25 cellular contexts compared by ENCODE assay signal in the genomic region with DNA sequence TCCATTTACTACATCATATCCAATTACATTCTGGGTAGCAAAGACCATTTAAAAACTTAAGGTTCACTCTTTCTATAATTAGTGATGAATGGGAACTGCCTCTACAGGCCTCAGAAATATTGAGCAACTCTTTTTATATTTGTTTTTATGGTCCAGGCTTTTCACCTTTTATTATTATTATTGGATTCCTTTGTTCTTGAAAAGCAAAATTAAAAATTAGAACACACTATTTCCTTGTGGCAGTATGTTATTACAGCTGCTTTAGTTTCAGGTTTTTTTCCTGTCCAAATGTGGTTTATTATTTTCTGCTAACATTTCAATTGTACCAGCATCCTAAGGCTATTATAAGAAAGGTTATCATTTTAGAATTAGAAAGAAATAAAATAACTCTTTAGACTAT.
"Had no signal": no experiment of that assay in that cellular context is flagged by ENCODE, and none has a peak within 500 bp of the region (broad histone marks: within the 10 kb centered on the region; RNA-seq: fewer than 3 reads in every experiment).

No MANE protein-coding gene starts in this region.

- DNase-seq: activated B cell treated with CpG ODN at 0.5 μM for 24 hours; activated CD4-positive, alpha-beta T cell treated with anti-CD3 and anti-CD28 coated beads for 1 hour; activated CD4-positive, alpha-beta T cell treated with anti-CD3 and anti-CD28 coated beads, Interleukin-2, amount 10 ng/mL, durations not matched to agents 24 days and 14 days; activated CD4-positive, alpha-beta T cell treated with anti-CD3 and anti-CD28 coated beads, Interleukin-2, amount 50 U/mL, for 48 hours; activated CD8-positive, alpha-beta memory T cell treated with anti-CD3 and anti-CD28 coated beads, Interleukin-2, amount 10 ng/mL, durations not matched to agents 7 days and 5 days; activated gamma-delta T cell; activated naive CD4-positive, alpha-beta T cell treated with anti-CD3 and anti-CD28 coated beads, Interleukin-2, amount 10 ng/mL, durations not matched to agents 7 days and 5 days; activated naive CD8-positive, alpha-beta T cell treated with anti-CD3 and anti-CD28 coated beads for 36 hours; activated T-cell treated with anti-CD3 and anti-CD28 coated beads, Interleukin-2, amount 50 U/mL, for 4 hours; aorta; central memory CD4-positive, alpha-beta T cell; Karpas-422; NCI-H1105 treated with DMSO at 0.1 percent for 48 hours; NCI-H1436 treated with DMSO at 0.1 percent for 48 hours; NCI-H187; NCI-H2081; NCI-H345; NCI-H510A; NCI-H526 treated with DMSO at 0.1 percent for 48 hours; PC-9; SHP77 treated with DMSO at 0.1 percent for 48 hours; T-helper 17 cell; T-helper 9 cell had no signal

- H3K4me3 Mint-ChIP-seq: activated B cell treated with CpG ODN at 0.5 μM for 24 hours; activated CD4-positive, alpha-beta T cell treated with anti-CD3 and anti-CD28 coated beads, Interleukin-2, amount 10 ng/mL, durations not matched to agents 24 days and 14 days; activated CD8-positive, alpha-beta memory T cell treated with anti-CD3 and anti-CD28 coated beads, Interleukin-2, amount 10 ng/mL, durations not matched to agents 7 days and 5 days; activated naive CD4-positive, alpha-beta T cell treated with anti-CD3 and anti-CD28 coated beads, Interleukin-2, amount 10 ng/mL, durations not matched to agents 7 days and 5 days; activated naive CD8-positive, alpha-beta T cell treated with anti-CD3 and anti-CD28 coated beads for 36 hours; activated T-cell treated with anti-CD3 and anti-CD28 coated beads, Interleukin-2, amount 50 U/mL, for 4 hours; activated T-helper 17 cell treated with anti-CD3 and anti-CD28 coated beads, Interleukin-2, amount 50 U/mL, for 72 hours; T-helper 17 cell had no signal

- ATAC-seq: activated CD8-positive, alpha-beta memory T cell treated with anti-CD3 and anti-CD28 coated beads, Interleukin-2, amount 10 ng/mL, durations not matched to agents 7 days and 5 days; activated T-cell treated with anti-CD3 and anti-CD28 coated beads, Interleukin-2, amount 50 U/mL, for 4 hours; activated T-helper 17 cell treated with anti-CD3 and anti-CD28 coated beads, Interleukin-2, amount 50 U/mL, for 72 hours; K562; T-helper 17 cell had no signal

- H3K27ac ChIP-seq: PC-9 had no signal

- H2AFZ ChIP-seq: PC-9 had no signal

- H3K4me3 ChIP-seq: K562, PC-9 had no signal

- H3K27ac Mint-ChIP-seq: activated B cell treated with CpG ODN at 0.5 μM for 24 hours; activated CD4-positive, alpha-beta T cell treated with anti-CD3 and anti-CD28 coated beads, Interleukin-2, amount 10 ng/mL, durations not matched to agents 24 days and 14 days; activated CD8-positive, alpha-beta memory T cell treated with anti-CD3 and anti-CD28 coated beads, Interleukin-2, amount 10 ng/mL, durations not matched to agents 7 days and 5 days; activated naive CD4-positive, alpha-beta T cell treated with anti-CD3 and anti-CD28 coated beads, Interleukin-2, amount 10 ng/mL, durations not matched to agents 7 days and 5 days; activated naive CD8-positive, alpha-beta T cell treated with anti-CD3 and anti-CD28 coated beads for 36 hours; activated T-helper 17 cell treated with anti-CD3 and anti-CD28 coated beads, Interleukin-2, amount 50 U/mL, for 72 hours; T-helper 17 cell had no signal

- H3K27me3 Mint-ChIP-seq: activated B cell treated with CpG ODN at 0.5 μM for 24 hours; activated CD4-positive, alpha-beta T cell treated with anti-CD3 and anti-CD28 coated beads, Interleukin-2, amount 10 ng/mL, durations not matched to agents 24 days and 14 days; activated CD8-positive, alpha-beta memory T cell treated with anti-CD3 and anti-CD28 coated beads, Interleukin-2, amount 10 ng/mL, durations not matched to agents 7 days and 5 days; activated naive CD4-positive, alpha-beta T cell treated with anti-CD3 and anti-CD28 coated beads, Interleukin-2, amount 10 ng/mL, durations not matched to agents 7 days and 5 days; activated naive CD8-positive, alpha-beta T cell treated with anti-CD3 and anti-CD28 coated beads for 36 hours; activated T-helper 17 cell treated with anti-CD3 and anti-CD28 coated beads, Interleukin-2, amount 50 U/mL, for 72 hours; T-helper 17 cell had no signal

- H3K9me3 Mint-ChIP-seq: activated B cell treated with CpG ODN at 0.5 μM for 24 hours; activated CD4-positive, alpha-beta T cell treated with anti-CD3 and anti-CD28 coated beads, Interleukin-2, amount 10 ng/mL, durations not matched to agents 24 days and 14 days; activated naive CD4-positive, alpha-beta T cell treated with anti-CD3 and anti-CD28 coated beads, Interleukin-2, amount 10 ng/mL, durations not matched to agents 7 days and 5 days; activated naive CD8-positive, alpha-beta T cell treated with anti-CD3 and anti-CD28 coated beads for 36 hours; activated T-cell treated with anti-CD3 and anti-CD28 coated beads, Interleukin-2, amount 50 U/mL, for 4 hours; activated T-helper 17 cell treated with anti-CD3 and anti-CD28 coated beads, Interleukin-2, amount 50 U/mL, for 72 hours had no signal

- H3K4me2 ChIP-seq: PC-9 had no signal

- H3K4me1 Mint-ChIP-seq: activated B cell treated with CpG ODN at 0.5 μM for 24 hours; activated CD4-positive, alpha-beta T cell treated with anti-CD3 and anti-CD28 coated beads, Interleukin-2, amount 10 ng/mL, durations not matched to agents 24 days and 14 days; activated CD8-positive, alpha-beta memory T cell treated with anti-CD3 and anti-CD28 coated beads, Interleukin-2, amount 10 ng/mL, durations not matched to agents 7 days and 5 days; activated naive CD4-positive, alpha-beta T cell treated with anti-CD3 and anti-CD28 coated beads, Interleukin-2, amount 10 ng/mL, durations not matched to agents 7 days and 5 days; activated naive CD8-positive, alpha-beta T cell treated with anti-CD3 and anti-CD28 coated beads for 36 hours had no signal
